ENCODE assay signal across 26 cellular contexts in genomic region chr13:113390874-113391497, GRCh38. TPM values are rescaled to one million over a fixed set of nuclear protein-coding genes. Genes with fewer than 3 reads are reported as not detected.
DNase-seq lines count a peak whose midpoint lies in the region; ATAC-seq and TF ChIP-seq lines count a peak whose summit lies in the region.
"Had no signal": no experiment of that assay in that cellular context is flagged by ENCODE, and none has a peak within 500 bp of the region (broad histone marks: within the 10 kb centered on the region; RNA-seq: fewer than 3 reads in every experiment).

No MANE protein-coding gene starts in this region.

- H3K27me3 ChIP-seq in H7 (ENCODE audit: control insufficient read depth, insufficient read depth, low read length) = no peaks in the 10 kb centered on the region
- no peaks in the 10 kb centered on the region for H3K27me3 ChIP-seq in endodermal cell (ENCODE audit: control insufficient read depth, insufficient read depth, low read length, poor library complexity, severe bottlenecking)
- no peaks in the 10 kb centered on the region for H3K27me3 ChIP-seq in SJCRH30
- H3K27me3 ChIP-seq: gastrocnemius medialis had no signal

- H3K4me1 Mint-ChIP-seq in endodermal cell (peaks cover 8% of the 10 kb centered on the region), neural crest cell (peaks cover 5% of the 10 kb centered on the region)

- TF ChIP-seq CTCF in endodermal cell (conservative IDR thresholded peaks at IDR 0.05) = peak; percentile 57
- TF ChIP-seq CTCF in neural crest cell (conservative IDR thresholded peaks at IDR 0.05) = peak; percentile 21

- H3K27ac Mint-ChIP-seq in endodermal cell = no peak overlapping the region
- peak overlapping the region; percentile 89 for H3K27ac Mint-ChIP-seq in neural crest cell (ENCODE audit: unreplicated experiment)
- H3K27ac Mint-ChIP-seq: activated CD4-positive, alpha-beta memory T cell treated with anti-CD3 and anti-CD28 coated beads, Interleukin-2, amount 10 ng/mL, durations not matched to agents 7 days and 5 days; activated naive CD8-positive, alpha-beta T cell; activated T-helper 2 cell treated with anti-CD3 and anti-CD28 coated beads, Interferon-gamma antibody, Interleukin-2, Interleukin-4, amounts not matched to agents 10 μg/mL and 5 μg/mL and 100 μg/mL, durations not matched to agents 14 hours and 24 hours and 36 hours; natural killer cell; stimulated activated naive CD8-positive, alpha-beta T cell treated with anti-CD3 and anti-CD28 coated beads, Interleukin-15, Interleukin-2, amounts not matched to agents 100 ng/mL and 50 ng/mL, for 24 hours had no signal

- H3K27me3 Mint-ChIP-seq in endodermal cell (ENCODE audit: insufficient read depth) = peaks cover 8% of the 10 kb centered on the region
- H3K27me3 Mint-ChIP-seq in neural crest cell (ENCODE audit: low read depth) = peaks cover 5% of the 10 kb centered on the region
- H3K27me3 Mint-ChIP-seq: stimulated activated naive CD8-positive, alpha-beta T cell treated with anti-CD3 and anti-CD28 coated beads, Interleukin-15, Interleukin-2, amounts not matched to agents 100 ng/mL and 50 ng/mL, for 24 hours had no signal

- H3K27ac ChIP-seq in endodermal cell (ENCODE audit: low read depth, low read length) (no peak overlapping the region), SJCRH30 (no peak overlapping the region)
- H3K27ac ChIP-seq: gastrocnemius medialis, thoracic aorta had no signal

- DNase-seq in H7 (peak; percentile 73), M059J (ENCODE audit: low read depth) (peak; percentile 33), endodermal cell (peak; percentile 83), neural crest cell (ENCODE audit: low read depth, low spot score) (no peak), SJCRH30 (no peak), NOMO-1 treated with dmso at 0.1 percent for 144 hours (lab: John Stamatoyannopoulos, UW; ENCODE audit: unreplicated experiment) (no peak), COLO668 (lab: John Stamatoyannopoulos, UW; ENCODE audit: unreplicated experiment) (no peak)
- DNase-seq: activated CD4-positive, alpha-beta memory T cell treated with anti-CD3 and anti-CD28 coated beads, Interleukin-2, amount 10 ng/mL, durations not matched to agents 7 days and 5 days; aorta; gastrocnemius medialis; Kasumi-1; left ventricle myocardium superior; MV-4-11; natural killer cell; NCI-H1436 treated with DMSO at 0.1 percent for 48 hours; NCI-H2107; NCI-H446 treated with DMSO at 0.1 percent for 48 hours; SHP77 treated with DMSO at 0.1 percent for 48 hours; T1000 had no signal

- no peak overlapping the region for H3K9ac ChIP-seq in endodermal cell (ENCODE audit: extremely low read depth, low read length, poor library complexity, severe bottlenecking)

- no peaks in the 10 kb centered on the region for H3K4me1 ChIP-seq in endodermal cell (ENCODE audit: control insufficient read depth, insufficient read depth, low read length)
- H3K4me1 ChIP-seq in SJCRH30 = no peaks in the 10 kb centered on the region

- ATAC-seq in GM18505 (IDR thresholded peaks at IDR 0.05; ENCODE audit: unreplicated experiment) = no peak
- ATAC-seq: gastrocnemius medialis, left ventricle myocardium superior, natural killer cell, Panc1 had no signal

- H3K36me3 Mint-ChIP-seq in endodermal cell (ENCODE audit: low read depth) = peaks cover 3% of the 10 kb centered on the region
- peaks cover 2% of the 10 kb centered on the region for H3K36me3 Mint-ChIP-seq in neural crest cell (ENCODE audit: low read depth)
- H3K36me3 Mint-ChIP-seq: activated naive CD8-positive, alpha-beta T cell; CD14-positive monocyte; natural killer cell had no signal

- WGBS in endodermal cell (ENCODE audit: insufficient coverage in 1 of 2, insufficient read length in 1 of 2), 2 experiments = 52 to 64% methylated on average over 8 to 10 of the region's 10 CpGs

- peaks cover 39% of the 10 kb centered on the region for H3K9me3 ChIP-seq in endodermal cell (ENCODE audit: control insufficient read depth, low read length)
- peaks cover 3% of the 10 kb centered on the region; the same call in 1 of the 2 replicates for H3K9me3 ChIP-seq in SJCRH30 (replicated peaks)
- H3K9me3 ChIP-seq: gastrocnemius medialis, thoracic aorta had no signal

- no peak overlapping the region for H3K4me3 ChIP-seq in H7 (ENCODE audit: insufficient read depth, low read depth, low read length)
- no peak overlapping the region for H3K4me3 ChIP-seq in endodermal cell (ENCODE audit: low read length)
- H3K4me3 ChIP-seq in SJCRH30 = no peak overlapping the region
- H3K4me3 ChIP-seq: gastrocnemius medialis, thoracic aorta had no signal

- H3K36me3 ChIP-seq in H7 (replicated peaks; ENCODE audit: control insufficient read depth, insufficient read depth, low read length) = no peaks in the 10 kb centered on the region
- H3K36me3 ChIP-seq in endodermal cell (ENCODE audit: control insufficient read depth, insufficient read depth, low read length) = no peaks in the 10 kb centered on the region
- no peaks in the 10 kb centered on the region for H3K36me3 ChIP-seq in SJCRH30
- H3K36me3 ChIP-seq: gastrocnemius medialis, thoracic aorta had no signal

- no peak for TF ChIP-seq POLR2A in GM18505 (IDR thresholded peaks at IDR 0.05; ENCODE audit: borderline replicate concordance, extremely low read depth, insufficient read depth, insufficient read length)

- H3K4me3 Mint-ChIP-seq in endodermal cell = no peak overlapping the region
- H3K4me3 Mint-ChIP-seq in neural crest cell = peak overlapping the region; percentile 79
- H3K4me3 Mint-ChIP-seq: activated CD4-positive, alpha-beta memory T cell treated with anti-CD3 and anti-CD28 coated beads, Interleukin-2, amount 10 ng/mL, durations not matched to agents 7 days and 5 days; activated naive CD8-positive, alpha-beta T cell; CD14-positive monocyte; natural killer cell; stimulated activated naive CD8-positive, alpha-beta T cell treated with anti-CD3 and anti-CD28 coated beads, Interleukin-15, Interleukin-2, amounts not matched to agents 100 ng/mL and 50 ng/mL, for 24 hours had no signal

- H3K9me3 Mint-ChIP-seq in endodermal cell (peaks cover 42% of the 10 kb centered on the region), neural crest cell (peaks cover 18% of the 10 kb centered on the region)
- H3K9me3 Mint-ChIP-seq: natural killer cell had no signal

RNA-seq across cellular contexts. Expression of gene GRTP1, which starts 27.1 kb away (rescaled TPM):
- total RNA-seq in H7 (2014; rRNA removed; shearing (Covaris generic)) = 36.5 and 55.9 TPM in 2 replicates
- 0.71 and 2.3 TPM in 2 replicates for total RNA-seq in M059J (2014; rRNA removed; shearing (Covaris generic))
- total RNA-seq in endodermal cell (10 to 100 TPM; 31.4 to 35.1 TPM), neural crest cell (8.9 and 9.3 TPM in 2 replicates)
- polyA plus RNA-seq in endodermal cell (2013, experiment 1 of 2) = 7.6 TPM
- 7.7 TPM for polyA plus RNA-seq in endodermal cell (2013, experiment 2 of 2)
- 0.89 and 1.2 TPM in 2 replicates for total RNA-seq in SJCRH30 (2014; rRNA removed; shearing (Covaris generic))
- total RNA-seq: activated T-helper 2 cell treated with anti-CD3 and anti-CD28 coated beads, Interferon-gamma antibody, Interleukin-2, Interleukin-4, amounts not matched to agents 10 μg/mL and 5 μg/mL and 100 μg/mL, durations not matched to agents 14 hours and 24 hours and 36 hours; natural killer cell had no signal
- polyA plus RNA-seq: CD14-positive monocyte had no signal

Comparison
In these comparisons a context has a peak if more than half of its experiments do, and no peak if none do; other contexts are left out.
1. DNase-seq: peak in H7 (single experiment), M059J (single experiment) and endodermal cell (single experiment); none in neural crest cell (single experiment), SJCRH30 (0 of 2), NOMO-1 treated with dmso at 0.1 percent for 144 hours (single experiment) and COLO668 (single experiment).